Comparison of ENCODE assay signal across 1 cellular context in genomic region chr5:34684281-34684979, GRCh38.
A peak's percentile ranks its signal among the peaks of the same experiment; 100 is the strongest.
TF ChIP-seq lines count a peak whose summit lies in the region.

No MANE protein-coding gene starts in this region.

TF ChIP-seq in K562, 482 proteins besides CTCF, POLR2A, EP300 and RAD21 (continued from another document):
- no peak for TF ChIP-seq PBX2 (CRISPR knock-in tag; IDR thresholded peaks at IDR 0.05; ENCODE audit: low read depth)
- peak; percentile 75 for TF ChIP-seq PBX2 (tag; conservative IDR thresholded peaks at IDR 0.05; ENCODE audit: low read depth)
- TF ChIP-seq E2F5 (CRISPR knock-in tag; IDR thresholded peaks at IDR 0.05): no peak
- TF ChIP-seq CCAR2 (IDR thresholded peaks at IDR 0.05; ENCODE audit: low read depth, low read length): no peak
TF ChIP-seq in K562: peak in this region for 6.
